ENCODE assay signal across 24 cellular contexts in genomic region chr11:77783023-77783422, GRCh38. TPM values are rescaled to one million over a fixed set of nuclear protein-coding genes. Genes with fewer than 3 reads are reported as not detected.
DNase-seq lines count a peak whose midpoint lies in the region; ATAC-seq, FAIRE-seq and TF ChIP-seq lines count a peak whose summit lies in the region.
"Had no signal": no experiment of that assay in that cellular context is flagged by ENCODE, and none has a peak within 500 bp of the region (broad histone marks: within the 10 kb centered on the region; RNA-seq: fewer than 3 reads in every experiment).

No MANE protein-coding gene starts in this region.

- H3K27me3 ChIP-seq in OCI-LY3 (ENCODE audit: low read depth, low read length), result no peaks in the 10 kb centered on the region
- H3K27me3 ChIP-seq in adrenal gland, result no peaks in the 10 kb centered on the region
- no peaks in the 10 kb centered on the region for H3K27me3 ChIP-seq in SK-N-SH (ENCODE audit: insufficient read depth)
- H3K27me3 ChIP-seq: BLaER1 treated with 17β-estradiol and CSF1 and Interleukin-3, amounts not matched to agents 10 nM and 100 nM; SJCRH30 had no signal

- TF ChIP-seq CTCF in OCI-LY3 (IDR thresholded peaks at IDR 0.05; ENCODE audit: low read depth, low read length), result no peak
- no peak for TF ChIP-seq CTCF in adrenal gland (IDR thresholded peaks at IDR 0.05)
- no peak for TF ChIP-seq CTCF in SK-N-SH (IDR thresholded peaks at IDR 0.05)

- DNase-seq in GM19239 (ENCODE audit: insufficient read length, low spot score) (no peak), MV-4-11 (lab: John Stamatoyannopoulos, UW) (peak; percentile 44), naive B cell (no peak), adrenal gland (no peak), NCI-H1417 (lab: John Stamatoyannopoulos, UW) (no peak), SK-N-SH (no peak)
- DNase-seq: CD8-positive, alpha-beta T cell; DND-41; IMR-90; NCI-H1092; NCI-H1436 treated with DMSO at 0.1 percent for 48 hours; NCI-H1930; NCI-H2227 treated with DMSO at 0.1 percent for 48 hours; NCI-H510A treated with DMSO at 0.1 percent for 48 hours; NCI-H748 treated with DMSO at 0.1 percent for 48 hours; PC-9; SJCRH30 had no signal

- H3K4me1 Mint-ChIP-seq in naive B cell, result peaks cover 39 to 71% (median 63%) of the 10 kb centered on the region in 3 donors

- H3K9me3 ChIP-seq in OCI-LY3 (ENCODE audit: insufficient read depth, low read length) (no peaks in the 10 kb centered on the region), adrenal gland (replicated peaks in 1 of 3) (no peaks in the 10 kb centered on the region), SK-N-SH (no peaks in the 10 kb centered on the region)
- H3K9me3 ChIP-seq: BLaER1 treated with 17β-estradiol and CSF1 and Interleukin-3, amounts not matched to agents 10 nM and 100 nM; SJCRH30 had no signal

- H4K20me1 ChIP-seq in OCI-LY3 (ENCODE audit: insufficient read depth, low read length) (peaks cover 87% of the 10 kb centered on the region), SK-N-SH (ENCODE audit: insufficient read depth) (peaks cover 85% of the 10 kb centered on the region)

- no peak for TF ChIP-seq RAD21 in SK-N-SH (IDR thresholded peaks at IDR 0.05; ENCODE audit: low read length)

- ATAC-seq in naive B cell (ENCODE audit: low read depth in 2 of 2) (peak; percentile 61 to 64), HG02885 (IDR thresholded peaks at IDR 0.05; ENCODE audit: poor library complexity, unreplicated experiment) (no peak)
- ATAC-seq: CD8-positive, alpha-beta T cell had no signal

- H3K4me1 ChIP-seq in OCI-LY3 (ENCODE audit: low read length) (peaks cover 24% of the 10 kb centered on the region), adrenal gland (replicated peaks in 1 of 2) (peaks cover 12 to 25% of the 10 kb centered on the region in 2 donors), SK-N-SH (ENCODE audit: control insufficient read depth in 1 of 2, insufficient read depth in 2 of 2, low read depth in 1 of 2, low read length in 1 of 2) (no peaks in the 10 kb centered on the region)
- H3K4me1 ChIP-seq: SJCRH30 had no signal

- H3F3A ChIP-seq in SK-N-SH (replicated peaks; ENCODE audit: insufficient read depth), result no peaks in the 10 kb centered on the region

- 92 to 97% (median 96%) methylated on average over 1 of the region's 1 CpG for WGBS in adrenal gland, 4 donors
- WGBS in SK-N-SH (ENCODE audit: low lambda C conversion rate), result 100% methylated on average over 1 of the region's 1 CpG

- H3K36me3 Mint-ChIP-seq in naive B cell, result no peaks in the 10 kb centered on the region

- peaks cover 0 to 2% (median 0%) of the 10 kb centered on the region in 7 donors for H3K9me3 Mint-ChIP-seq in naive B cell
- H3K9me3 Mint-ChIP-seq: CD8-positive, alpha-beta T cell; T-helper 1 cell treated with Interleukin-12 subunit alpha and Interleukin-12 subunit beta and Interleukin-4 antibody, amounts not matched to agents 30 μg/mL and 1 μg/mL, for 36 hours had no signal

- POLR2A ChIA-PET in SK-N-SH (lab: Yijun Ruan, JAX), result no interaction called here

- H3K4me2 ChIP-seq in OCI-LY3 (ENCODE audit: low read length) (peak overlapping the region; percentile 9; the same call in 1 of the 2 replicates), SK-N-SH (no peak overlapping the region)
- H3K4me2 ChIP-seq: KMS-11, PC-9 had no signal

- TF ChIP-seq POLR2A in adrenal gland (IDR thresholded peaks at IDR 0.05), result no peak

- no peak overlapping the region for H3K9ac ChIP-seq in OCI-LY3 (ENCODE audit: low read length)
- H3K9ac ChIP-seq in SK-N-SH, result no peak overlapping the region
- H3K9ac ChIP-seq: BLaER1 treated with 17β-estradiol and CSF1 and Interleukin-3, amounts not matched to agents 10 nM and 100 nM; KMS-11 had no signal

- no peaks in the 10 kb centered on the region for H3K9me2 ChIP-seq in SK-N-SH

- H3K79me2 ChIP-seq in OCI-LY3 (ENCODE audit: low read length) (peaks cover 73% of the 10 kb centered on the region), SK-N-SH (ENCODE audit: insufficient read depth) (peaks cover 95% of the 10 kb centered on the region)

- H3K36me3 ChIP-seq in OCI-LY3 (replicated peaks; ENCODE audit: low read depth, low read length) (peaks cover 2% of the 10 kb centered on the region), adrenal gland (replicated peaks in 1 of 2) (no peaks in the 10 kb centered on the region), SK-N-SH (replicated peaks in 1 of 2; ENCODE audit: control insufficient read depth in 1 of 2, insufficient read depth in 2 of 2, low read length in 1 of 2) (no peaks in the 10 kb centered on the region)

- H3K27me3 Mint-ChIP-seq in naive B cell, result no peaks in the 10 kb centered on the region

- H3K4me3 ChIP-seq in OCI-LY3 (ENCODE audit: low read length) (no peak overlapping the region), adrenal gland (no peak overlapping the region), SK-N-SH (ENCODE audit: low read depth in 2 of 2, low read length in 1 of 2) (no peak overlapping the region)
- H3K4me3 ChIP-seq: BLaER1 treated with 17β-estradiol and CSF1 and Interleukin-3, amounts not matched to agents 10 nM and 100 nM; PC-9; SJCRH30 had no signal

- H3K27ac ChIP-seq in OCI-LY3 (ENCODE audit: low read length), result no peak overlapping the region
- no peak overlapping the region for H3K27ac ChIP-seq in adrenal gland
- H3K27ac ChIP-seq in SK-N-SH (ENCODE audit: low read depth in 2 of 2, low read length in 1 of 2), result no peak overlapping the region
- H3K27ac ChIP-seq: BLaER1 treated with 17β-estradiol and CSF1 and Interleukin-3, amounts not matched to agents 10 nM and 100 nM; KMS-11; PC-9; RWPE1; SJCRH30 had no signal

- H3K27ac Mint-ChIP-seq in naive B cell, result no peak overlapping the region
- H3K27ac Mint-ChIP-seq: CD8-positive, alpha-beta T cell; T-helper 1 cell treated with Interleukin-12 subunit alpha and Interleukin-12 subunit beta and Interleukin-4 antibody, amounts not matched to agents 30 μg/mL and 1 μg/mL, for 36 hours had no signal

- intact Hi-C loops in adrenal gland (cut with DNase I), result no loop called here

- no peak for TF ChIP-seq EP300 in SK-N-SH (IDR thresholded peaks at IDR 0.05; ENCODE audit: borderline replicate concordance in 1 of 2, low read depth in 1 of 2, low read length in 1 of 2)

- no peak overlapping the region for H2AFZ ChIP-seq in OCI-LY3 (ENCODE audit: low read depth, low read length)
- no peak overlapping the region for H2AFZ ChIP-seq in SK-N-SH (ENCODE audit: low read depth)
- H2AFZ ChIP-seq: PC-9 had no signal

- peak; percentile 28 for FAIRE-seq in GM19239 (lab: Jason Lieb, UNC)
- FAIRE-seq: GM18507 had no signal

- CTCF ChIA-PET in SK-N-SH (lab: Yijun Ruan, JAX), result no interaction called here

- H3K4me3 Mint-ChIP-seq in naive B cell, result no peak overlapping the region
- H3K4me3 Mint-ChIP-seq: CD8-positive, alpha-beta T cell; T-helper 1 cell treated with Interleukin-12 subunit alpha and Interleukin-12 subunit beta and Interleukin-4 antibody, amounts not matched to agents 30 μg/mL and 1 μg/mL, for 36 hours had no signal

TF ChIP-seq in SK-N-SH, 30 proteins besides CTCF, POLR2A, EP300 and RAD21 (continues in another document):
- TF ChIP-seq RFX5 (IDR thresholded peaks at IDR 0.05; ENCODE audit: low read length), result no peak
- TF ChIP-seq USF1 (IDR thresholded peaks at IDR 0.05; ENCODE audit: borderline replicate concordance, low read depth), result no peak
- TF ChIP-seq RCOR1 (IDR thresholded peaks at IDR 0.05; ENCODE audit: low read length), result no peak
- TF ChIP-seq ELF1 (IDR thresholded peaks at IDR 0.05), result no peak
- no peak for TF ChIP-seq SIN3A (IDR thresholded peaks at IDR 0.05; ENCODE audit: borderline replicate concordance, low read depth, low read length)
- TF ChIP-seq GATA2 (CRISPR knock-in tag; IDR thresholded peaks at IDR 0.05), result no peak
- TF ChIP-seq MEF2A (IDR thresholded peaks at IDR 0.05; ENCODE audit: borderline replicate concordance, low read depth), result no peak
- TF ChIP-seq FOXJ3 (CRISPR knock-in tag; IDR thresholded peaks at IDR 0.05), result no peak
- no peak for TF ChIP-seq MAX (IDR thresholded peaks at IDR 0.05; ENCODE audit: low read depth)
- no peak for TF ChIP-seq CHD2 (IDR thresholded peaks at IDR 0.05; ENCODE audit: low read length, partially characterized antibody)
- no peak for TF ChIP-seq RXRA (IDR thresholded peaks at IDR 0.05; ENCODE audit: borderline replicate concordance, low read depth)
- TF ChIP-seq USF2 (IDR thresholded peaks at IDR 0.05; ENCODE audit: borderline replicate concordance, low read depth, low read length), result no peak
- no peak for TF ChIP-seq TCF12 (IDR thresholded peaks at IDR 0.05)
- no peak for TF ChIP-seq FOSL2 (IDR thresholded peaks at IDR 0.05; ENCODE audit: borderline replicate concordance, low read depth)
- TF ChIP-seq JUND (IDR thresholded peaks at IDR 0.05), result no peak

RNA-seq across cellular contexts. Expression of gene RSF1, which starts 37.5 kb away (rescaled TPM):
- polyA plus RNA-seq in naive B cell (ENCODE audit: low read depth in 6 of 6) (10 to 100 TPM; 15.1 to 52.2 (median 36.3) TPM), adrenal gland (10 to 100 TPM; 12.7 to 82.9 (median 34.0) TPM), SK-N-SH (2012; rRNA removed) (8.4 and 8.9 TPM in 2 replicates)
- 100 to 1,000 TPM in 2 of 8 donors, 10 to 100 TPM in 6; 39.6 to 108 (median 69.5) TPM for total RNA-seq in adrenal gland
- polyA plus RNA-seq in SK-N-SH (2012; cell fraction: cytosol; rRNA removed), result 10.6 and 18.9 TPM in 2 replicates
- polyA plus RNA-seq in SK-N-SH (2012; cell fraction: nucleus; rRNA removed), result 13.0 and 14.0 TPM in 2 replicates

RNA-seq across cellular contexts. Expression of gene AAMDC, which starts 37.9 kb away (rescaled TPM):
- 10 to 100 TPM in 4 of 6 donors, 1 to 10 TPM in 2; 8.6 to 19.1 (median 14.9) TPM for polyA plus RNA-seq in naive B cell (ENCODE audit: low read depth in 6 of 6)
- total RNA-seq in adrenal gland, result 100 to 1,000 TPM in 6 of 8 donors, 10 to 100 TPM in 2; 85.6 to 247 (median 126) TPM
- 100 to 1,000 TPM; 197 to 581 (median 270) TPM for polyA plus RNA-seq in adrenal gland
- 54.2 and 66.6 TPM in 2 replicates for polyA plus RNA-seq in SK-N-SH (2012; rRNA removed)
- 89.0 and 113 TPM in 2 replicates for polyA plus RNA-seq in SK-N-SH (2012; cell fraction: cytosol; rRNA removed)
- 15.0 and 18.6 TPM in 2 replicates for polyA plus RNA-seq in SK-N-SH (2012; cell fraction: nucleus; rRNA removed)
